Comparison of ENCODE assay signal across 26 cellular contexts in the genomic region with DNA sequence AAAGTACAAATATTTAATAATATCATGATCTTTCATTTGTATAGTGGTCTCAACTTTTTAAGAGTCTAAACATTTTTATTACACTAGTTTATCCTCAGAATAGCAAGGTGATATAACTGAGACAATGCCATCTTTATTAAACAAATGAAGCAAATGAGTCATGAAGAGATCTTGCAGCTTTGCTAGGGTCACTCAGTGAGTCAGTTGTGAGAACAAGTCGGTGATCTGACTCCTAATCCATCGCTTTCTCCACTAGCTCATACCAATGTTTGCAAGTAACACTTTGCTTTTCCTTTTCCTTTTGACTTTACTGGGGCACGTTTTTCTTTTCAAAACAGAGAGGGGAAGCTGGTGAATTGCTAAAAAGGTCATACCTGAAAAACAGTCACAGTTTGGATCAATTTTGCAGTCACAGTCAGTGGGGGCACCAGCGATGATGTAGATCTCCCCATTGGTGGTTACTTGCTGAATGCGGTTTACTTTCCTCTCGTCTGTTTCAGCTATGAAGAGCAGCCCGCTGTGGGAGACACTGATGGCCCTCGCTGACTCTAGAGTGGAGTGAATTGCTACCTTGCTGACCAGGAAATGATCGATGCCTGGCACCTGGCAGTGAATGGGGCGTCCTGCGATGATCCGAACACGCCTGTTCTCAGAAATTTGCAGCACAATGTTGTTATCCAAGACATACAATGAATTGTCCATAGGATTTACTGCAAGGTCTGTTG.
DNase-seq lines count a peak whose midpoint lies in the region; ATAC-seq and TF ChIP-seq lines count a peak whose summit lies in the region.
"Had no signal": no experiment of that assay in that cellular context is flagged by ENCODE, and none has a peak within 500 bp of the region (broad histone marks: within the 10 kb centered on the region; RNA-seq: fewer than 3 reads in every experiment).

No MANE protein-coding gene starts in this region.

- H3K9me3 Mint-ChIP-seq in activated naive CD4-positive, alpha-beta T cell treated with anti-CD3 and anti-CD28 coated beads, Interleukin-2, amount 10 ng/mL, durations not matched to agents 7 days and 5 days = peaks cover 2% of the 10 kb centered on the region
- H3K9me3 Mint-ChIP-seq: HFFc6 had no signal

- ATAC-seq in left lung = no peak
- ATAC-seq: left cardiac atrium, T-helper 17 cell had no signal

- H3K27me3 Mint-ChIP-seq in activated naive CD4-positive, alpha-beta T cell treated with anti-CD3 and anti-CD28 coated beads, Interleukin-2, amount 10 ng/mL, durations not matched to agents 7 days and 5 days = no peaks in the 10 kb centered on the region
- H3K27me3 Mint-ChIP-seq: brain; CD4-positive, CD25-positive, alpha-beta regulatory T cell; IgD-negative memory B cell; progenitor cell of endocrine pancreas; T-helper 17 cell had no signal

- DNase-seq in HT1080 (ENCODE audit: low read depth) (peak; percentile 50), RKO (ENCODE audit: low spot score) (peak; percentile 14), epithelial cell of esophagus (ENCODE audit: low read depth) (peak; percentile 71), non-pigmented ciliary epithelial cell (ENCODE audit: low read depth) (peak; percentile 1), left lung (no peak), activated T-cell treated with anti-CD3 and anti-CD28 coated beads for 4 hours (no peak)
- no peak for DNase-seq in activated naive CD4-positive, alpha-beta T cell treated with anti-CD3 and anti-CD28 coated beads, Interleukin-2, amount 10 ng/mL, durations not matched to agents 7 days and 5 days
- DNase-seq: activated CD4-positive, alpha-beta T cell treated with anti-CD3 and anti-CD28 coated beads for 1 hour; activated CD8-positive, alpha-beta memory T cell treated with anti-CD3 and anti-CD28 coated beads for 24 hours; activated gamma-delta T cell; activated T-cell treated with anti-CD3 and anti-CD28 coated beads, Interleukin-2, amount 50 U/mL, for 1 hour; CD4-positive, CD25-positive, alpha-beta regulatory T cell; erythroblast; HFFc6; left cardiac atrium; NCI-H1105; NCI-H2029 treated with DMSO at 0.1 percent for 48 hours; NCI-H2227 treated with DMSO at 0.1 percent for 48 hours; SK-N-SH; stimulated activated naive CD4-positive, alpha-beta T cell; T-helper 17 cell; uterus had no signal

- H3K27ac Mint-ChIP-seq in activated naive CD4-positive, alpha-beta T cell treated with anti-CD3 and anti-CD28 coated beads, Interleukin-2, amount 10 ng/mL, durations not matched to agents 7 days and 5 days = no peak overlapping the region
- H3K27ac Mint-ChIP-seq: brain; CD4-positive, CD25-positive, alpha-beta regulatory T cell; HFFc6; IgD-negative memory B cell; progenitor cell of endocrine pancreas; T-helper 17 cell had no signal

- no peak overlapping the region for H3K27ac ChIP-seq in left lung
- H3K27ac ChIP-seq: thoracic aorta, uterus had no signal

- no peaks in the 10 kb centered on the region for H3K9me3 ChIP-seq in left lung
- H3K9me3 ChIP-seq: SK-N-SH, thoracic aorta, uterus had no signal

- no peaks in the 10 kb centered on the region for H3K27me3 ChIP-seq in left lung

- H3K4me3 ChIP-seq in epithelial cell of esophagus (ENCODE audit: low read length) = no peak overlapping the region
- H3K4me3 ChIP-seq in left lung = no peak overlapping the region
- H3K4me3 ChIP-seq: thoracic aorta, uterus had no signal

- H3K36me3 Mint-ChIP-seq in activated naive CD4-positive, alpha-beta T cell treated with anti-CD3 and anti-CD28 coated beads, Interleukin-2, amount 10 ng/mL, durations not matched to agents 7 days and 5 days = no peaks in the 10 kb centered on the region
- H3K36me3 Mint-ChIP-seq: brain; CD4-positive, CD25-positive, alpha-beta regulatory T cell; IgD-negative memory B cell had no signal

- TF ChIP-seq CTCF in epithelial cell of esophagus (IDR thresholded peaks at IDR 0.05; ENCODE audit: insufficient read depth, low read depth, low read length, missing control alignments) (no peak), left lung (IDR thresholded peaks at IDR 0.05) (no peak)

- no peaks in the 10 kb centered on the region for H3K36me3 ChIP-seq in left lung
- H3K36me3 ChIP-seq: thoracic aorta, uterus had no signal

- no peaks in the 10 kb centered on the region for H3K4me1 ChIP-seq in left lung
- H3K4me1 ChIP-seq: uterus had no signal

- CTCF ChIA-PET in activated naive CD4-positive, alpha-beta T cell treated with anti-CD3 and anti-CD28 coated beads, Interleukin-2, amount 10 ng/mL, durations not matched to agents 7 days and 5 days (lab: Charles Lee) = no interaction called here

- H3K4me1 Mint-ChIP-seq in activated naive CD4-positive, alpha-beta T cell treated with anti-CD3 and anti-CD28 coated beads, Interleukin-2, amount 10 ng/mL, durations not matched to agents 7 days and 5 days = no peaks in the 10 kb centered on the region
- H3K4me1 Mint-ChIP-seq: brain; CD4-positive, CD25-positive, alpha-beta regulatory T cell; IgD-negative memory B cell; T-helper 17 cell had no signal

- no peak overlapping the region for H3K4me3 Mint-ChIP-seq in activated naive CD4-positive, alpha-beta T cell treated with anti-CD3 and anti-CD28 coated beads, Interleukin-2, amount 10 ng/mL, durations not matched to agents 7 days and 5 days
- H3K4me3 Mint-ChIP-seq: brain; CD4-positive, CD25-positive, alpha-beta regulatory T cell; HFFc6; IgD-negative memory B cell; T-helper 17 cell had no signal

- intact Hi-C loops in left lung (cut with DNase I) = no loop called here

Comparison
In these comparisons a context has a peak if more than half of its experiments do, and no peak if none do; other contexts are left out.
1. DNase-seq: peak in HT1080 (single experiment), RKO (single experiment), epithelial cell of esophagus (single experiment) and non-pigmented ciliary epithelial cell (single experiment); none in left lung (0 of 2), activated T-cell treated with anti-CD3 and anti-CD28 coated beads for 4 hours (single experiment) and activated naive CD4-positive, alpha-beta T cell treated with anti-CD3 and anti-CD28 coated beads, Interleukin-2, amount 10 ng/mL, durations not matched to agents 7 days and 5 days (single experiment).